In genomic region chr22:28017558-28017820, GRCh38 we compare ENCODE assay signal across 24 cellular contexts.
"Had no signal": no experiment of that assay in that cellular context is flagged by ENCODE, and none has a peak within 500 bp of the region (broad histone marks: within the 10 kb centered on the region; RNA-seq: fewer than 3 reads in every experiment).

No MANE protein-coding gene starts in this region.

- DNase-seq: activated CD4-positive, alpha-beta T cell treated with anti-CD3 and anti-CD28 coated beads, Interleukin-2, amount 50 U/mL, for 1 hour; activated CD4-positive, CD25-positive, alpha-beta regulatory T cell treated with anti-CD3 and anti-CD28 coated beads, Interleukin-2, amount 50 U/mL, for 72 hours; activated CD8-positive, alpha-beta T cell treated with anti-CD3 and anti-CD28 coated beads, Interleukin-2, amount 10 ng/mL, durations not matched to agents 7 days and 5 days; activated effector memory CD4-positive, alpha-beta T cell treated with Interleukin-2 at 50 U/mL for 16 hours; activated naive CD4-positive, alpha-beta T cell treated with anti-CD3 and anti-CD28 coated beads for 36 hours; activated T-cell treated with anti-CD3 and anti-CD28 coated beads, Interleukin-2, amount 50 U/mL, for 48 hours; anterior cingulate cortex; caudate nucleus; dermis blood vessel endothelial cell; effector CD8-positive, alpha-beta T cell; foreskin melanocyte; immature natural killer cell; midbrain; natural killer cell; small intestine; stimulated activated CD4-positive, alpha-beta T cell treated with anti-CD3 and anti-CD28 coated beads, Interleukin-15, amount 100 ng/mL, for 24 hours; stimulated activated CD8-positive, alpha-beta memory T cell treated with anti-CD3 and anti-CD28 coated beads, Interleukin-4, amount 100 ng/mL, for 48 hours; stimulated activated naive CD4-positive, alpha-beta T cell; testis; trophoblast cell had no signal

- H2AFZ ChIP-seq: hepatocyte, parathyroid adenoma had no signal

- H3K27me3 ChIP-seq: body of pancreas, hepatocyte, testis had no signal

- H3K27ac Mint-ChIP-seq: activated CD8-positive, alpha-beta T cell treated with anti-CD3 and anti-CD28 coated beads, Interleukin-2, amount 10 ng/mL, durations not matched to agents 7 days and 5 days; activated naive CD4-positive, alpha-beta T cell treated with anti-CD3 and anti-CD28 coated beads for 36 hours; immature natural killer cell; natural killer cell had no signal

- H3K36me3 Mint-ChIP-seq: immature natural killer cell, natural killer cell had no signal

- H3K79me2 ChIP-seq: hepatocyte, parathyroid adenoma had no signal

- H3K4me2 ChIP-seq: hepatocyte had no signal

- H3K4me1 ChIP-seq: body of pancreas, parathyroid adenoma had no signal

- H3K4me3 ChIP-seq: body of pancreas, hepatocyte, testis had no signal

- H3K4me3 Mint-ChIP-seq: activated CD8-positive, alpha-beta T cell treated with anti-CD3 and anti-CD28 coated beads, Interleukin-2, amount 10 ng/mL, durations not matched to agents 7 days and 5 days; activated naive CD4-positive, alpha-beta T cell treated with anti-CD3 and anti-CD28 coated beads for 36 hours; immature natural killer cell; natural killer cell had no signal

- H3K9me3 Mint-ChIP-seq: activated naive CD4-positive, alpha-beta T cell treated with anti-CD3 and anti-CD28 coated beads for 36 hours; immature natural killer cell; natural killer cell had no signal

- H3K9me3 ChIP-seq: body of pancreas, testis had no signal

- H3K27ac ChIP-seq: body of pancreas, hepatocyte, parathyroid adenoma, testis, VCaP had no signal
